ENCODE assay signal across 15 cellular contexts in genomic region chr9:13513262-13513661, GRCh38.
A peak's percentile ranks its signal among the peaks of the same experiment; 100 is the strongest.
DNase-seq lines count a peak whose midpoint lies in the region; ATAC-seq and TF ChIP-seq lines count a peak whose summit lies in the region.
"Had no signal": no experiment of that assay in that cellular context is flagged by ENCODE, and none has a peak within 500 bp of the region (broad histone marks: within the 10 kb centered on the region; RNA-seq: fewer than 3 reads in every experiment).

No MANE protein-coding gene starts in this region.

- H4K5ac ChIP-seq in mesendoderm (ENCODE audit: low read length): no peak overlapping the region

- no peak overlapping the region for H3K4ac ChIP-seq in mesendoderm (ENCODE audit: low read depth, low read length)

- no peak overlapping the region for H2BK5ac ChIP-seq in mesendoderm (ENCODE audit: low read length)

- no peak for TF ChIP-seq EP300 in stomach (IDR thresholded peaks at IDR 0.05)

- H3K9me3 ChIP-seq in fibroblast of lung (ENCODE audit: control insufficient read depth, insufficient read depth, low read depth, low read length) (no peaks in the 10 kb centered on the region), stomach (no peaks in the 10 kb centered on the region)

- H2BK15ac ChIP-seq in mesendoderm (replicated peaks; ENCODE audit: low read depth): no peak overlapping the region

- H3K36me3 ChIP-seq in fibroblast of lung (ENCODE audit: control insufficient read depth, insufficient read depth, low read length) (no peaks in the 10 kb centered on the region), mesendoderm (ENCODE audit: control insufficient read depth, insufficient read depth, low read length) (no peaks in the 10 kb centered on the region), stomach (no peaks in the 10 kb centered on the region)

- H3K4me2 ChIP-seq in fibroblast of lung (ENCODE audit: extremely low read depth, insufficient read depth, low read length) (no peak overlapping the region), mesendoderm (ENCODE audit: low read length) (no peak overlapping the region)

- WGBS in mesendoderm (ENCODE audit: extremely low coverage, insufficient coverage, low lambda C conversion rate): no CpG with 5 or more reads among the region's 6 CpGs
- WGBS in stomach, 5 donors: 56 to 84% (median 64%) methylated on average over 6 of the region's 6 CpGs

- CTCF ChIA-PET in RWPE1 (lab: Yijun Ruan, JAX): interaction anchor here (0.6 to 0.7 kb wide), 3 partner anchors 44 to 1958 kb away, joined by 3 to 4 read pairs (median 3); no protein-coding TSS in a partner anchor

- H3K79me1 ChIP-seq in mesendoderm (ENCODE audit: low read length): no peaks in the 10 kb centered on the region

- intact Hi-C loops in stomach (cut with DNase I; ENCODE audit: low total_unique reads): no loop called here

- no peak overlapping the region for H3K9ac ChIP-seq in fibroblast of lung (ENCODE audit: insufficient read depth, low read length)
- no peak overlapping the region for H3K9ac ChIP-seq in mesendoderm (ENCODE audit: low read length)

- no peak overlapping the region for H3K56ac ChIP-seq in mesendoderm (ENCODE audit: low read length)

- H3K18ac ChIP-seq in mesendoderm (ENCODE audit: low read length): no peak overlapping the region

- H4K8ac ChIP-seq in mesendoderm (ENCODE audit: low read depth, low read length): no peak overlapping the region

- ATAC-seq in GM19455 (IDR thresholded peaks at IDR 0.05; ENCODE audit: unreplicated experiment): no peak
- ATAC-seq: activated CD8-positive, alpha-beta T cell treated with anti-CD3 and anti-CD28 coated beads for 36 hours; HCT116; stimulated activated memory B cell treated with anti-CD40 and anti-IgM and Interleukin-4, amounts not matched to agents 10 μg/mL and 1 μg/mL and 100 μg/mL, for 72 hours had no signal

- DNase-seq in RWPE1 (ENCODE audit: low spot score) (no peak), fibroblast of lung (ENCODE audit: low read depth in 2 of 2) (peak in 1 of 2 donors; percentile 8), mesendoderm (no peak), stomach (no peak), GM19238 (ENCODE audit: insufficient read length, low spot score) (no peak), T-helper 1 cell (no peak), nucleus accumbens (lab: John Stamatoyannopoulos, UW) (no peak)
- DNase-seq: activated CD8-positive, alpha-beta T cell treated with anti-CD3 and anti-CD28 coated beads for 36 hours; activated gamma-delta T cell treated with Interleukin-2 at 50 U/mL for 16 hours; cerebellar nuclear complex; NCI-H510A; stimulated activated CD4-positive, alpha-beta T cell treated with anti-CD3 and anti-CD28 coated beads, Interleukin-2, amount 100 ng/mL, for 24 hours had no signal

- H3K27me3 ChIP-seq in fibroblast of lung (ENCODE audit: control insufficient read depth, insufficient read depth, low read length): no peaks in the 10 kb centered on the region
- no peaks in the 10 kb centered on the region for H3K27me3 ChIP-seq in mesendoderm (ENCODE audit: insufficient read depth, low read length, poor library complexity)
- H3K27me3 ChIP-seq in stomach: no peaks in the 10 kb centered on the region

- H2AFZ ChIP-seq in fibroblast of lung (ENCODE audit: low read length): peak overlapping the region; percentile 84

- peak overlapping the region; percentile 86 for H3K27ac ChIP-seq in RWPE1
- H3K27ac ChIP-seq in fibroblast of lung (ENCODE audit: insufficient read depth, low read length): no peak overlapping the region
- H3K27ac ChIP-seq in mesendoderm (ENCODE audit: low read depth, low read length): no peak overlapping the region
- H3K27ac ChIP-seq in stomach: peak overlapping the region in 3 of 5 donors; percentile 8 to 10 (median 9)

- no peak overlapping the region for H3K4me3 ChIP-seq in fibroblast of lung (replicated peaks in 1 of 4; ENCODE audit: control extremely low read depth in 1 of 4, insufficient read depth in 1 of 4, low read depth in 3 of 4, low read length in 4 of 4)
- no peak overlapping the region for H3K4me3 ChIP-seq in mesendoderm (ENCODE audit: low read length)
- H3K4me3 ChIP-seq in stomach: no peak overlapping the region

- TF ChIP-seq POLR2A in stomach (IDR thresholded peaks at IDR 0.05): no peak

- no peak overlapping the region for H2AK5ac ChIP-seq in mesendoderm (ENCODE audit: low read length)

- no peaks in the 10 kb centered on the region for H4K20me1 ChIP-seq in fibroblast of lung (ENCODE audit: control insufficient read depth, extremely low read depth, insufficient read depth, low read length)

- TF ChIP-seq CTCF in RWPE1 (conservative IDR thresholded peaks at IDR 0.05; ENCODE audit: low read depth) (no peak), fibroblast of lung (conservative IDR thresholded peaks at IDR 0.05 in 1 of 2, IDR thresholded peaks at IDR 0.05 in 1 of 2; ENCODE audit: low read depth in 1 of 2, low read length in 2 of 2) (no peak), stomach (IDR thresholded peaks at IDR 0.05) (no peak)

- POLR2A ChIA-PET in RWPE1 (lab: Yijun Ruan, JAX; ENCODE audit: low non-redundant PET): no interaction called here

- H3K79me2 ChIP-seq in fibroblast of lung (ENCODE audit: control insufficient read depth, insufficient read depth, low read length): no peaks in the 10 kb centered on the region
- no peaks in the 10 kb centered on the region for H3K79me2 ChIP-seq in mesendoderm (ENCODE audit: control insufficient read depth, insufficient read depth, low read length)

- peak overlapping the region; percentile 28 for H2BK120ac ChIP-seq in mesendoderm (ENCODE audit: low read depth, low read length)

- H3K4me1 ChIP-seq in fibroblast of lung (ENCODE audit: control insufficient read depth, extremely low read depth, insufficient read depth, low read length): no peaks in the 10 kb centered on the region
- no peaks in the 10 kb centered on the region for H3K4me1 ChIP-seq in mesendoderm (ENCODE audit: control insufficient read depth, low read depth, low read length)
- no peaks in the 10 kb centered on the region for H3K4me1 ChIP-seq in stomach

- H3K23ac ChIP-seq in mesendoderm (ENCODE audit: low read length): no peak overlapping the region

Comparison
In these comparisons a context has a peak if more than half of its experiments do, and no peak if none do; other contexts are left out.
1. H3K27ac ChIP-seq: peak in RWPE1 (single experiment) and stomach (3 of 5); none in fibroblast of lung (single experiment) and mesendoderm (single experiment).